Comparison of ENCODE assay signal across 12 cellular contexts in genomic region chr2:74026674-74027294, GRCh38. TPM values are rescaled to one million over a fixed set of nuclear protein-coding genes. Genes with fewer than 3 reads are reported as not detected.
DNase-seq lines count a peak whose midpoint lies in the region; ATAC-seq, FAIRE-seq and TF ChIP-seq lines count a peak whose summit lies in the region.
"Had no signal": no experiment of that assay in that cellular context is flagged by ENCODE, and none has a peak within 500 bp of the region (broad histone marks: within the 10 kb centered on the region; RNA-seq: fewer than 3 reads in every experiment).

No MANE protein-coding gene starts in this region.

- H3K9ac ChIP-seq in Loucy (ENCODE audit: low read depth, low read length, poor library complexity, severe bottlenecking): peak overlapping the region; percentile 19
- H3K9ac ChIP-seq in astrocyte (ENCODE audit: low read length): no peak overlapping the region

- no peak for FAIRE-seq in astrocyte (lab: Jason Lieb, UNC)

- DNase-seq in NOMO-1 (lab: John Stamatoyannopoulos, UW; ENCODE audit: unreplicated experiment in 2 of 2) (peak; percentile 9 to 51), NOMO-1 treated with dmso at 0.1 percent for 144 hours (lab: John Stamatoyannopoulos, UW; ENCODE audit: unreplicated experiment) (no peak), astrocyte (ENCODE audit: low read depth) (no peak), left lobe of liver (ENCODE audit: low spot score) (no peak)
- peak; percentile 34 for DNase-seq in natural killer cell treated with Interleukin-12 subunit alpha and Interleukin-12 subunit beta and Interleukin-15 and Interleukin-18, amount 100 ng/mL, for 72 hours (ENCODE audit: low spot score)
- no peak for DNase-seq in stimulated activated CD4-positive, alpha-beta T cell treated with anti-CD3 and anti-CD28 coated beads, Interleukin-4, amount 100 ng/mL, for 4 hours
- DNase-seq: activated CD4-positive, alpha-beta T cell treated with anti-CD3 and anti-CD28 coated beads, Interleukin-2, amount 50 U/mL, for 48 hours; central memory CD4-positive, alpha-beta T cell; NCI-H187 had no signal

- no peak overlapping the region for H3K27ac ChIP-seq in astrocyte (ENCODE audit: low read depth, low read length)
- H3K27ac ChIP-seq: 22Rv1 had no signal

- TF ChIP-seq CTCF in Loucy (conservative IDR thresholded peaks at IDR 0.05; ENCODE audit: low read length) (no peak), astrocyte (IDR thresholded peaks at IDR 0.05; ENCODE audit: insufficient read depth, low read depth, low read length) (no peak)

- H3K27me3 ChIP-seq in Loucy (ENCODE audit: insufficient read depth, low read length, poor library complexity, severe bottlenecking) (no peaks in the 10 kb centered on the region), astrocyte (ENCODE audit: insufficient read depth, low read length) (no peaks in the 10 kb centered on the region)

- peak in 1 of 2 donors; percentile 55 for ATAC-seq in natural killer cell treated with Interleukin-12 subunit alpha and Interleukin-12 subunit beta and Interleukin-15 and Interleukin-18, amount 100 ng/mL, for 72 hours
- no peak for ATAC-seq in GM21576 (IDR thresholded peaks at IDR 0.05; ENCODE audit: unreplicated experiment)
- no peak for ATAC-seq in left lobe of liver

- H3K4me2 ChIP-seq in Loucy (ENCODE audit: low read depth, low read length, poor library complexity, severe bottlenecking) (peak overlapping the region; percentile 40), astrocyte (ENCODE audit: low read length) (no peak overlapping the region)

- H3F3A ChIP-seq in Loucy (ENCODE audit: low read depth): peaks cover 9% of the 10 kb centered on the region

- no peaks in the 10 kb centered on the region for H3K9me2 ChIP-seq in Loucy (replicated peaks; ENCODE audit: low read depth, low read length)

- H3K4me1 Mint-ChIP-seq in astrocyte (ENCODE audit: low read depth, unreplicated experiment): peaks cover 18% of the 10 kb centered on the region
- H3K4me1 Mint-ChIP-seq in natural killer cell treated with Interleukin-12 subunit alpha and Interleukin-12 subunit beta and Interleukin-15 and Interleukin-18, amount 100 ng/mL, for 72 hours (ENCODE audit: low read depth in 2 of 2): peaks cover 43 to 48% of the 10 kb centered on the region in 2 donors

- H3K27ac Mint-ChIP-seq in astrocyte (ENCODE audit: unreplicated experiment): peak overlapping the region; percentile 87
- H3K27ac Mint-ChIP-seq in natural killer cell treated with Interleukin-12 subunit alpha and Interleukin-12 subunit beta and Interleukin-15 and Interleukin-18, amount 100 ng/mL, for 72 hours: peak overlapping the region; percentile 84 to 95

- peaks cover 5% of the 10 kb centered on the region for H3K36me3 Mint-ChIP-seq in astrocyte (ENCODE audit: low read depth, unreplicated experiment)
- no peaks in the 10 kb centered on the region for H3K36me3 Mint-ChIP-seq in natural killer cell treated with Interleukin-12 subunit alpha and Interleukin-12 subunit beta and Interleukin-15 and Interleukin-18, amount 100 ng/mL, for 72 hours

- H3K4me3 ChIP-seq in Loucy (ENCODE audit: low read length, poor library complexity, severe bottlenecking) (no peak overlapping the region), astrocyte (ENCODE audit: insufficient read depth, low read depth, low read length) (no peak overlapping the region)

- 0 out of 2 replicates have a peak, but pooled peaks cover 7% of the 10 kb centered on the region for H3K36me3 ChIP-seq in Loucy (ENCODE audit: insufficient read depth, low read length)
- H3K36me3 ChIP-seq in astrocyte (ENCODE audit: insufficient read depth, low read length): no peaks in the 10 kb centered on the region

- H3K79me2 ChIP-seq in Loucy (ENCODE audit: insufficient read depth, low read length) (peaks cover 99% of the 10 kb centered on the region), astrocyte (ENCODE audit: insufficient read depth, low read length) (peaks cover 63% of the 10 kb centered on the region)

- H3K9me3 Mint-ChIP-seq in astrocyte (ENCODE audit: unreplicated experiment): peaks cover 2% of the 10 kb centered on the region
- H3K9me3 Mint-ChIP-seq in natural killer cell treated with Interleukin-12 subunit alpha and Interleukin-12 subunit beta and Interleukin-15 and Interleukin-18, amount 100 ng/mL, for 72 hours: no peaks in the 10 kb centered on the region

- no peaks in the 10 kb centered on the region for H3K9me3 ChIP-seq in Loucy (ENCODE audit: insufficient read depth, low read depth, low read length)
- H3K9me3 ChIP-seq in astrocyte (ENCODE audit: insufficient read depth, low read depth, low read length): no peaks in the 10 kb centered on the region

- no peak overlapping the region for H2AFZ ChIP-seq in Loucy (ENCODE audit: low read length)
- no peak overlapping the region for H2AFZ ChIP-seq in astrocyte (ENCODE audit: low read depth, low read length)

- H4K20me1 ChIP-seq in Loucy (ENCODE audit: insufficient read depth, low read length, poor library complexity, severe bottlenecking) (peaks cover 54% of the 10 kb centered on the region), astrocyte (ENCODE audit: insufficient read depth, low read length) (peaks cover 61% of the 10 kb centered on the region)

- H3K4me1 ChIP-seq in Loucy (ENCODE audit: insufficient read depth, low read length, poor library complexity, severe bottlenecking) (peaks cover 79% of the 10 kb centered on the region), astrocyte (ENCODE audit: insufficient read depth, low read length) (no peaks in the 10 kb centered on the region)

- H3K27me3 Mint-ChIP-seq in astrocyte (ENCODE audit: low read depth, unreplicated experiment): no peaks in the 10 kb centered on the region
- H3K27me3 Mint-ChIP-seq in natural killer cell treated with Interleukin-12 subunit alpha and Interleukin-12 subunit beta and Interleukin-15 and Interleukin-18, amount 100 ng/mL, for 72 hours: no peaks in the 10 kb centered on the region

- H3K4me3 Mint-ChIP-seq in astrocyte (ENCODE audit: unreplicated experiment): no peak overlapping the region
- peak overlapping the region; percentile 84 for H3K4me3 Mint-ChIP-seq in natural killer cell treated with Interleukin-12 subunit alpha and Interleukin-12 subunit beta and Interleukin-15 and Interleukin-18, amount 100 ng/mL, for 72 hours

RNA-seq across cellular contexts. Expression of gene TET3, which starts 42.1 kb away (rescaled TPM):
- total RNA-seq in astrocyte: 32.8 and 39.9 TPM in 2 replicates
- total RNA-seq in natural killer cell treated with Interleukin-12 subunit alpha and Interleukin-12 subunit beta and Interleukin-15 and Interleukin-18, amount 100 ng/mL, for 72 hours: 10 to 100 TPM; 29.3 to 70.3 TPM
- total RNA-seq in left lobe of liver: 7.3 TPM

Comparison
In these comparisons a context has a peak if more than half of its experiments do, and no peak if none do; other contexts are left out.
1. DNase-seq: peak in NOMO-1 (2 of 2) and natural killer cell treated with Interleukin-12 subunit alpha and Interleukin-12 subunit beta and Interleukin-15 and Interleukin-18, amount 100 ng/mL, for 72 hours (single experiment); none in NOMO-1 treated with dmso at 0.1 percent for 144 hours (single experiment), astrocyte (single experiment), left lobe of liver (single experiment) and stimulated activated CD4-positive, alpha-beta T cell treated with anti-CD3 and anti-CD28 coated beads, Interleukin-4, amount 100 ng/mL, for 4 hours (0 of 2).